ENCODE assay signal across 27 cellular contexts in genomic region chr4:53595823-53596222, GRCh38. TPM values are rescaled to one million over a fixed set of nuclear protein-coding genes. Genes with fewer than 3 reads are reported as not detected.
"Had no signal": no experiment of that assay in that cellular context is flagged by ENCODE, and none has a peak within 500 bp of the region (broad histone marks: within the 10 kb centered on the region; RNA-seq: fewer than 3 reads in every experiment).

No MANE protein-coding gene starts in this region.

- H3K27ac ChIP-seq: left lung, lower lobe of right lung, neural progenitor cell, neutrophil, right atrium auricular region, right lobe of liver, testis, thyroid gland, transverse colon, upper lobe of left lung, vagina had no signal

- H3K4me1 ChIP-seq: right lobe of liver, testis had no signal

- ATAC-seq: left colon; left lung; lower lobe of right lung; natural killer cell; right lobe of liver; stimulated activated memory B cell treated with anti-CD40 and anti-IgM and Interleukin-4, amounts not matched to agents 10 μg/mL and 1 μg/mL and 100 μg/mL, for 72 hours; stimulated activated naive CD8-positive, alpha-beta T cell treated with anti-CD3 and anti-CD28 coated beads, Interleukin-15, amount 100 ng/mL, for 72 hours had no signal

- H3K9ac ChIP-seq: neural progenitor cell had no signal

- H3K36me3 ChIP-seq: left lung, lower lobe of right lung, neural progenitor cell, neutrophil, right atrium auricular region, right lobe of liver, thyroid gland, transverse colon, upper lobe of left lung, vagina had no signal

- H3K4me3 ChIP-seq: left lung, lower lobe of right lung, neural progenitor cell, right atrium auricular region, right lobe of liver, smooth muscle cell, testis, thyroid gland, transverse colon, upper lobe of left lung, vagina had no signal

- H3K27me3 ChIP-seq: right atrium auricular region, right lobe of liver, testis, thyroid gland, transverse colon, upper lobe of left lung, vagina had no signal

- H3K9me3 ChIP-seq: left lung, lower lobe of right lung, neutrophil, right atrium auricular region, right lobe of liver, testis, thyroid gland, transverse colon, upper lobe of left lung, vagina had no signal

- H2AFZ ChIP-seq: neural progenitor cell had no signal

- H3K4me2 ChIP-seq: neural progenitor cell, smooth muscle cell had no signal

- DNase-seq: kidney; left colon; left lung; lower lobe of right lung; mesendoderm; naive B cell; natural killer cell; nephron progenitor cell; occipital lobe; right lobe of liver; stimulated activated CD4-positive, alpha-beta T cell treated with anti-CD3 and anti-CD28 coated beads, Interleukin-1b, Interleukin-23, amount 100 ng/mL, for 48 hours; stimulated activated CD4-positive, alpha-beta T cell treated with anti-CD3 and anti-CD28 coated beads, Interleukin-2, amount 100 ng/mL, for 48 hours; stimulated activated CD4-positive, alpha-beta T cell treated with anti-CD3 and anti-CD28 coated beads, Interleukin-4, amount 100 ng/mL, for 4 hours; stimulated activated CD8-positive, alpha-beta memory T cell treated with anti-CD3 and anti-CD28 coated beads, Interleukin-4, amount 100 ng/mL, for 48 hours; stimulated activated naive CD4-positive, alpha-beta T cell treated with Interleukin-2 at 50 U/mL for 16 hours; stimulated activated naive CD8-positive, alpha-beta T cell treated with anti-CD3 and anti-CD28 coated beads, Interleukin-15, amount 100 ng/mL, for 72 hours; testis; thyroid gland; transverse colon; upper lobe of left lung had no signal

RNA-seq across cellular contexts. Expression of gene LNX1, which starts 4.5 kb away (rescaled TPM):
- total RNA-seq: mononuclear cell, natural killer cell had no signal
